ENCODE assay signal across 8 cellular contexts in genomic region chr10:83988435-83988834, GRCh38.
"Had no signal": no experiment of that assay in that cellular context is flagged by ENCODE, and none has a peak within 500 bp of the region (broad histone marks: within the 10 kb centered on the region; RNA-seq: fewer than 3 reads in every experiment).

No MANE protein-coding gene starts in this region.

- FAIRE-seq: HepG2, HTR-8/SVneo, K562 had no signal

- DNase-seq: IMR-90, KBM-7, KG1 had no signal

- H3K36me3 Mint-ChIP-seq: IgD-negative memory B cell had no signal

- ATAC-seq: HepG2, K562 had no signal

- H3K27ac Mint-ChIP-seq: IgD-negative memory B cell had no signal

- H3K4me3 Mint-ChIP-seq: IgD-negative memory B cell had no signal

- H3K4me3 ChIP-seq: K562 had no signal

- H3K27ac ChIP-seq: HL-60 had no signal
